22 cellular contexts compared by ENCODE assay signal in genomic region chr7:25753837-25754236, GRCh38.
A peak's percentile ranks its signal among the peaks of the same experiment; 100 is the strongest.
DNase-seq lines count a peak whose midpoint lies in the region; ATAC-seq and TF ChIP-seq lines count a peak whose summit lies in the region.
"Had no signal": no experiment of that assay in that cellular context is flagged by ENCODE, and none has a peak within 500 bp of the region (broad histone marks: within the 10 kb centered on the region; RNA-seq: fewer than 3 reads in every experiment).

No MANE protein-coding gene starts in this region.

- WGBS in psoas muscle, 3 donors = 76 to 91% (median 78%) methylated on average over 10 of the region's 10 CpGs

- intact Hi-C loops in Right ventricle myocardium superior (cut with DNase I) (no loop called here), left ventricle myocardium superior (cut with micrococcal nuclease) (no loop called here), psoas muscle (cut with DNase I) (loop anchor here (5.0 kb wide), 2 partner anchors 37 to 98 kb away; no protein-coding TSS in a partner anchor), uterus (cut with DNase I; ENCODE audit: low total_unique reads) (no loop called here)

- TF ChIP-seq CTCF in psoas muscle (IDR thresholded peaks at IDR 0.05) (no peak), uterus (IDR thresholded peaks at IDR 0.05) (no peak)

- DNase-seq in Right ventricle myocardium superior = no peak
- DNase-seq in left ventricle myocardium superior = no peak
- DNase-seq in psoas muscle = no peak
- no peak for DNase-seq in uterus
- DNase-seq in globus pallidus (ENCODE audit: low spot score) = no peak
- no peak for DNase-seq in GDM1 (lab: John Stamatoyannopoulos, UW)
- DNase-seq in stimulated activated naive B cell treated with anti-CD40 and anti-IgM and Interleukin-4, amounts not matched to agents 10 μg/mL and 1 μg/mL and 100 μg/mL, for 72 hours = no peak
- DNase-seq: activated CD4-positive, alpha-beta T cell treated with anti-CD3 and anti-CD28 coated beads, Interleukin-2, amount 10 ng/mL, durations not matched to agents 7 days and 5 days; activated naive CD4-positive, alpha-beta T cell treated with anti-CD3 and anti-CD28 coated beads for 36 hours; cortex of kidney; HCEC 1CT; KG1; NCI-H1930; NCI-H446 treated with DMSO at 0.1 percent for 48 hours; stimulated activated CD4-positive, alpha-beta T cell treated with anti-CD3 and anti-CD28 coated beads, Interleukin-2, amount 100 ng/mL, for 24 hours; stimulated activated naive CD8-positive, alpha-beta T cell treated with anti-CD3 and anti-CD28 coated beads, Interleukin-15, amount 100 ng/mL, for 72 hours had no signal

- TF ChIP-seq POLR2A in uterus (IDR thresholded peaks at IDR 0.05) = no peak

- H3K27ac ChIP-seq in iPS-20b (ENCODE audit: low read length) = no peak overlapping the region
- H3K27ac ChIP-seq in psoas muscle = peak overlapping the region; percentile 86
- peak overlapping the region; percentile 82 to 95 for H3K27ac ChIP-seq in uterus
- H3K27ac ChIP-seq: 22Rv1, HL-60, neutrophil, RWPE1 had no signal

- H3K9me3 ChIP-seq in iPS-20b (ENCODE audit: insufficient read depth, low read depth, low read length) = no peaks in the 10 kb centered on the region
- no peaks in the 10 kb centered on the region for H3K9me3 ChIP-seq in psoas muscle
- H3K9me3 ChIP-seq in uterus = no peaks in the 10 kb centered on the region
- H3K9me3 ChIP-seq: Caco-2, neutrophil had no signal

- H3K36me3 ChIP-seq in iPS-20b (ENCODE audit: insufficient read depth, low read depth, low read length) (no peaks in the 10 kb centered on the region), psoas muscle (ENCODE audit: insufficient read depth in 1 of 2, low read depth in 1 of 2) (no peaks in the 10 kb centered on the region), uterus (no peaks in the 10 kb centered on the region)
- H3K36me3 ChIP-seq: neutrophil had no signal

- H3K27me3 Mint-ChIP-seq in stimulated activated naive B cell treated with anti-CD40 and anti-IgM and Interleukin-4, amounts not matched to agents 10 μg/mL and 1 μg/mL and 100 μg/mL, for 72 hours = peaks cover 0 to 20% of the 10 kb centered on the region in 2 donors
- H3K27me3 Mint-ChIP-seq: stimulated activated naive CD8-positive, alpha-beta T cell treated with anti-CD3 and anti-CD28 coated beads, Interleukin-15, amount 100 ng/mL, for 72 hours had no signal

- no peaks in the 10 kb centered on the region for H3K4me1 Mint-ChIP-seq in stimulated activated naive B cell treated with anti-CD40 and anti-IgM and Interleukin-4, amounts not matched to agents 10 μg/mL and 1 μg/mL and 100 μg/mL, for 72 hours
- H3K4me1 Mint-ChIP-seq: activated CD4-positive, alpha-beta T cell treated with anti-CD3 and anti-CD28 coated beads, Interleukin-2, amount 10 ng/mL, durations not matched to agents 7 days and 5 days; stimulated activated naive CD8-positive, alpha-beta T cell treated with anti-CD3 and anti-CD28 coated beads, Interleukin-15, amount 100 ng/mL, for 72 hours had no signal

- no peak overlapping the region for H3K4me3 ChIP-seq in iPS-20b (ENCODE audit: low read length)
- H3K4me3 ChIP-seq in psoas muscle = no peak overlapping the region
- H3K4me3 ChIP-seq in uterus = no peak overlapping the region

- H3K4me3 Mint-ChIP-seq in stimulated activated naive B cell treated with anti-CD40 and anti-IgM and Interleukin-4, amounts not matched to agents 10 μg/mL and 1 μg/mL and 100 μg/mL, for 72 hours = no peak overlapping the region
- H3K4me3 Mint-ChIP-seq: activated CD4-positive, alpha-beta T cell treated with anti-CD3 and anti-CD28 coated beads, Interleukin-2, amount 10 ng/mL, durations not matched to agents 7 days and 5 days; activated naive CD4-positive, alpha-beta T cell treated with anti-CD3 and anti-CD28 coated beads for 36 hours; stimulated activated naive CD8-positive, alpha-beta T cell treated with anti-CD3 and anti-CD28 coated beads, Interleukin-15, amount 100 ng/mL, for 72 hours had no signal

- H3K27me3 ChIP-seq in iPS-20b (ENCODE audit: insufficient read depth, low read length) (no peaks in the 10 kb centered on the region), psoas muscle (ENCODE audit: insufficient read depth in 3 of 3, low read length in 2 of 3) (no peaks in the 10 kb centered on the region), uterus (no peaks in the 10 kb centered on the region)
- H3K27me3 ChIP-seq: neutrophil had no signal

- peaks cover 9% of the 10 kb centered on the region for H3K4me1 ChIP-seq in iPS-20b (ENCODE audit: insufficient read depth, low read length)
- peaks cover 52% of the 10 kb centered on the region for H3K4me1 ChIP-seq in psoas muscle
- peaks cover 6 to 11% of the 10 kb centered on the region in 2 donors for H3K4me1 ChIP-seq in uterus
- H3K4me1 ChIP-seq: Caco-2 had no signal

- H3K9me3 Mint-ChIP-seq in stimulated activated naive B cell treated with anti-CD40 and anti-IgM and Interleukin-4, amounts not matched to agents 10 μg/mL and 1 μg/mL and 100 μg/mL, for 72 hours = no peaks in the 10 kb centered on the region
- H3K9me3 Mint-ChIP-seq: activated CD4-positive, alpha-beta T cell treated with anti-CD3 and anti-CD28 coated beads, Interleukin-2, amount 10 ng/mL, durations not matched to agents 7 days and 5 days; activated naive CD4-positive, alpha-beta T cell treated with anti-CD3 and anti-CD28 coated beads for 36 hours; stimulated activated naive CD8-positive, alpha-beta T cell treated with anti-CD3 and anti-CD28 coated beads, Interleukin-15, amount 100 ng/mL, for 72 hours had no signal

- H3K9ac ChIP-seq in iPS-20b (ENCODE audit: low read depth, low read length) = 0 out of 2 replicates have a peak overlapping the region, but pooled peaks have one; percentile 8

- ATAC-seq in Right ventricle myocardium superior (ENCODE audit: poor library complexity) = peak; percentile 21
- ATAC-seq in left ventricle myocardium superior = no peak
- ATAC-seq in psoas muscle = peak; percentile 42 to 58 (median 52)
- ATAC-seq in stimulated activated naive B cell treated with anti-CD40 and anti-IgM and Interleukin-4, amounts not matched to agents 10 μg/mL and 1 μg/mL and 100 μg/mL, for 72 hours (replicated peaks) = no peak
- ATAC-seq: stimulated activated naive CD8-positive, alpha-beta T cell treated with anti-CD3 and anti-CD28 coated beads, Interleukin-15, amount 100 ng/mL, for 72 hours had no signal

- no peak overlapping the region for H3K27ac Mint-ChIP-seq in stimulated activated naive B cell treated with anti-CD40 and anti-IgM and Interleukin-4, amounts not matched to agents 10 μg/mL and 1 μg/mL and 100 μg/mL, for 72 hours
- H3K27ac Mint-ChIP-seq: activated CD4-positive, alpha-beta T cell treated with anti-CD3 and anti-CD28 coated beads, Interleukin-2, amount 10 ng/mL, durations not matched to agents 7 days and 5 days; activated naive CD4-positive, alpha-beta T cell treated with anti-CD3 and anti-CD28 coated beads for 36 hours; stimulated activated naive CD8-positive, alpha-beta T cell treated with anti-CD3 and anti-CD28 coated beads, Interleukin-15, amount 100 ng/mL, for 72 hours had no signal

- H3K36me3 Mint-ChIP-seq in stimulated activated naive B cell treated with anti-CD40 and anti-IgM and Interleukin-4, amounts not matched to agents 10 μg/mL and 1 μg/mL and 100 μg/mL, for 72 hours = no peaks in the 10 kb centered on the region

Comparison
In these comparisons a context has a peak if more than half of its experiments do, and no peak if none do; other contexts are left out.
1. ATAC-seq: peak in Right ventricle myocardium superior (single experiment) and psoas muscle (4 of 4); none in left ventricle myocardium superior (single experiment) and stimulated activated naive B cell treated with anti-CD40 and anti-IgM and Interleukin-4, amounts not matched to agents 10 μg/mL and 1 μg/mL and 100 μg/mL, for 72 hours (0 of 2).
2. intact Hi-C loops: an anchor here in psoas muscle (5.0 kb wide); none called in Right ventricle myocardium superior, left ventricle myocardium superior and uterus.